ENCODE assay signal across 1 cellular context in the genomic region with DNA sequence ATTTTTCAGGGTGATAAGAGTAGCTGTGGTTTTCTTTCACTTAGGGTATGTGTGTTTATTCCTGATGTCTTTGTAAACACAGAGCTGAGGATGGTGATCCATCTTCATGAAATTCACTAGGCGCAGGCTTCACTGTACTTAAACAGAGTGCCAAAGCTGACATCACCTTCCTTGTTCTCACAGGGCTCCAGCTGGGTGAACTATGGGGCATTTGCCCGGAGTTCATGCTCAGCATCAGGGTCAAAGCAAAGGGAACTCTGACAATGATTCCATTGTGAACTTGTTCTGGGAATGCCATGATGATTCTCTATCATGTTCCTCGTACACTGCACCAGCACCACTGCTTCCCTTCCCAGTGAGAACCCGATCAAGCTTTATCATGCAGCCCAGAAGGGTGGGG.
TF ChIP-seq lines count a peak whose summit lies in the region.

No MANE protein-coding gene starts in this region.

TF ChIP-seq in WTC11, 78 proteins besides CTCF, POLR2A, EP300 and RAD21 (continued from another document):
- TF ChIP-seq, protein P1, sequence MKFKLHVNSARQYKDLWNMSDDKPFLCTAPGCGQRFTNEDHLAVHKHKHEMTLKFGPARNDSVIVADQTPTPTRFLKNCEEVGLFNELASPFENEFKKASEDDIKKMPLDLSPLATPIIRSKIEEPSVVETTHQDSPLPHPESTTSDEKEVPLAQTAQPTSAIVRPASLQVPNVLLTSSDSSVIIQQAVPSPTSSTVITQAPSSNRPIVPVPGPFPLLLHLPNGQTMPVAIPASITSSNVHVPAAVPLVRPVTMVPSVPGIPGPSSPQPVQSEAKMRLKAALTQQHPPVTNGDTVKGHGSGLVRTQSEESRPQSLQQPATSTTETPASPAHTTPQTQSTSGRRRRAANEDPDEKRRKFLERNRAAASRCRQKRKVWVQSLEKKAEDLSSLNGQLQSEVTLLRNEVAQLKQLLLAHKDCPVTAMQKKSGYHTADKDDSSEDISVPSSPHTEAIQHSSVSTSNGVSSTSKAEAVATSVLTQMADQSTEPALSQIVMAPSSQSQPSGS (CRISPR knock-in tag; IDR thresholded peaks at IDR 0.05; ENCODE audit: borderline replicate concordance, low read depth), result no peak
- TF ChIP-seq ELF4 (CRISPR knock-in tag; IDR thresholded peaks at IDR 0.05; ENCODE audit: low read depth), result no peak
